ENCODE assay signal across 8 cellular contexts in the genomic region with DNA sequence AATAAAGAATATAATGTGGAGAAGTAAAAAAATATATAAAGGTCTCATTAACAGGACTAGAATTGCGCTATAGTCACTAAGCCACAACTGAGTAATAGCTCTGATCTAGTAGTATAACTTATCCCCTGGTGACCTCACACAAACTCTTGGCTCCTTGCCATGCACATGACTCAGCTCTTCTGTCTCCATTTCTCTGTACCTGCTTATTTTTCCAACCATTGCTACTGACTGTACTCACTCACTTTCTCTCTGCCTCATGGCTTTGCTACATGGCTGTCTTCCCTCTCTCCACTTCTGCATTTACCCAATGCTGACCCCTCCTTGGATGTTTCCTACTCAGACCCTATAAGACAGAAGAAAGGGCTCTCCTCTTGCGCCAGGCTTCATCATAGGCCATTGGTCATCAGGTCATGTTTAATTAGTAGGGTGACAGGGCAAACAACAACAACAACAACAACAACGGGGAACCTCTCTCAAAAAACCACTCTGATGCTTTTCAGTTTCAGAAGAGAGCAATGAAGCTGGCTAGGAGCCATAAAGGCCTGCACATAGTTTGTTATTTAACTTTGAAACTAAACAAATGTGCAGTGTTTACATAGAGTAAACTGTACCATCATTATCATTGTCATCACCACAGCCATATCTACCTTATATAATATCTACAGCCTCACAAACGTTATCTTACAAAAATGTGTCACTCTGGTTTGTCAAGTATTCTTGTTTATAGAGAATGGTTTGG. TPM values are rescaled to one million over a fixed set of nuclear protein-coding genes. Genes with fewer than 3 reads are reported as not detected.
DNase-seq lines count a peak whose midpoint lies in the region; ATAC-seq and TF ChIP-seq lines count a peak whose summit lies in the region.

No MANE protein-coding gene starts in this region.

- H3K4me3 ChIP-seq in CD8-positive, alpha-beta memory T cell (ENCODE audit: low read length) = no peak overlapping the region
- H3K4me3 ChIP-seq in skeletal muscle cell (ENCODE audit: low read depth, low read length) (no peak overlapping the region), esophagus squamous epithelium (no peak overlapping the region)

- peaks cover 28% of the 10 kb centered on the region for H3K4me1 ChIP-seq in CD8-positive, alpha-beta memory T cell (ENCODE audit: insufficient read depth, low read length)
- peaks cover 4 to 10% (median 5%) of the 10 kb centered on the region in 3 donors for H3K4me1 ChIP-seq in esophagus squamous epithelium

- no peaks in the 10 kb centered on the region for H3K36me3 ChIP-seq in CD8-positive, alpha-beta memory T cell (ENCODE audit: insufficient read depth, low read length)
- H3K36me3 ChIP-seq in esophagus squamous epithelium = no peaks in the 10 kb centered on the region

- H3K27me3 Mint-ChIP-seq in CD8-positive, alpha-beta memory T cell = no peaks in the 10 kb centered on the region

- peak overlapping the region in 1 of 8 donors; percentile 13 for H3K27ac Mint-ChIP-seq in CD8-positive, alpha-beta memory T cell

- intact Hi-C loops in esophagus squamous epithelium (cut with DNase I) = no loop called here

- H3K9me3 ChIP-seq in CD8-positive, alpha-beta memory T cell (ENCODE audit: low read length) = no peaks in the 10 kb centered on the region
- no peaks in the 10 kb centered on the region for H3K9me3 ChIP-seq in esophagus squamous epithelium

- no peak overlapping the region for H3K4me3 Mint-ChIP-seq in CD8-positive, alpha-beta memory T cell

- CTCF ChIA-PET in CD8-positive, alpha-beta memory T cell (lab: Charles Lee) = interaction anchor here (0.6 kb wide), 1 partner anchor 109 kb away, joined by 3 read pairs; no protein-coding TSS in a partner anchor

- WGBS in esophagus squamous epithelium, 2 donors = 54 to 62% methylated on average over 4 of the region's 4 CpGs

- TF ChIP-seq POLR2A in esophagus squamous epithelium (IDR thresholded peaks at IDR 0.05) = no peak

- ATAC-seq in GM19023 (IDR thresholded peaks at IDR 0.05; ENCODE audit: unreplicated experiment) = no peak
- no peak for ATAC-seq in HG02763 (IDR thresholded peaks at IDR 0.05; ENCODE audit: unreplicated experiment)

- TF ChIP-seq CTCF in esophagus squamous epithelium (IDR thresholded peaks at IDR 0.05) = no peak

- peak in 1 of 5 donors; percentile 62 for DNase-seq in CD8-positive, alpha-beta memory T cell
- DNase-seq in HT-29 (ENCODE audit: low spot score) (peak; percentile 77), T1000 (lab: John Stamatoyannopoulos, UW) (peak; percentile 85), dedifferentiated amniotic fluid mesenchymal stem cell (ENCODE audit: extremely low spot score) (peak; percentile 28), skeletal muscle cell (ENCODE audit: low read depth) (peak; percentile 86), esophagus squamous epithelium (lab: John Stamatoyannopoulos, UW) (no peak)

- no peaks in the 10 kb centered on the region for H3K9me3 Mint-ChIP-seq in CD8-positive, alpha-beta memory T cell

- peaks cover 0 to 2% (median 0%) of the 10 kb centered on the region in 3 donors for H3K36me3 Mint-ChIP-seq in CD8-positive, alpha-beta memory T cell

- no peaks in the 10 kb centered on the region for H3K27me3 ChIP-seq in CD8-positive, alpha-beta memory T cell (ENCODE audit: insufficient read depth, low read length, poor library complexity, severe bottlenecking)
- H3K27me3 ChIP-seq in esophagus squamous epithelium = no peaks in the 10 kb centered on the region

- peak overlapping the region; percentile 10 for H3K27ac ChIP-seq in CD8-positive, alpha-beta memory T cell (ENCODE audit: low read depth, low read length)
- H3K27ac ChIP-seq in esophagus squamous epithelium = no peak overlapping the region

- peaks cover 18 to 31% (median 26%) of the 10 kb centered on the region in 3 donors for H3K4me1 Mint-ChIP-seq in CD8-positive, alpha-beta memory T cell

- POLR2A ChIA-PET in CD8-positive, alpha-beta memory T cell (lab: Charles Lee) = no interaction called here

RNA-seq across cellular contexts. Expression of gene KRAS, which starts 25.6 kb away (rescaled TPM):
- 10 to 100 TPM; 24.9 to 25.6 TPM for total RNA-seq in CD8-positive, alpha-beta memory T cell
- 56.5 TPM for polyA plus RNA-seq in CD8-positive, alpha-beta memory T cell
- total RNA-seq in HT-29 (2014; rRNA removed; shearing (Covaris generic)) = 8.2 and 10.2 TPM in 2 replicates
- 10 to 100 TPM; 17.4 to 27.5 (median 19.2) TPM for total RNA-seq in esophagus squamous epithelium
